Comparison of ENCODE assay signal across 15 cellular contexts in the genomic region with DNA sequence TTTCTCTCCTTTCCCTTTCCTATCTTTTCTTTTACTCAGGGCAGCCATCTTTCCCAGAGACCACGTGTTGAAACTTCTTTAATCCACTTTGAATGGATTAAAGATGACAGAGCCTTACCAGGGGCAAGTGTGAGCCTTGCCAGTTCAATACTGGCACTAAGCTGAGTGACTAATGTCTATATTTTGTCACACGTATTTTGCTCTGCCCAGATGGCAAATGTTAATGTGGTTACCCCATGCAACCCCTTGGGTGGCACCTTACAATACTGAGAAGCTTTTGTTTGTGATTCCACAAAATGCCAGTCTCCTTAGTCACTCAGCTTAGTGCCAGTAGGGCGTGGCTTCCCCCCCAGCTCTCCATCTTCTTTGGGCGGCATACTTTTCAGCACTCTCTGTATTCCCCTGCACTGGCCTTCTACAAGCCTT. TPM values are rescaled to one million over a fixed set of nuclear protein-coding genes. Genes with fewer than 3 reads are reported as not detected.
DNase-seq lines count a peak whose midpoint lies in the region; ATAC-seq and TF ChIP-seq lines count a peak whose summit lies in the region.
"Had no signal": no experiment of that assay in that cellular context is flagged by ENCODE, and none has a peak within 500 bp of the region (broad histone marks: within the 10 kb centered on the region; RNA-seq: fewer than 3 reads in every experiment).

No MANE protein-coding gene starts in this region.

- DNase-seq in DMS53 (lab: John Stamatoyannopoulos, UW) (peak; percentile 7), DMS53 treated with DMSO at 0.1 percent for 48 hours (lab: John Stamatoyannopoulos, UW; ENCODE audit: unreplicated experiment) (no peak), fibroblast of gingiva (ENCODE audit: low read depth) (peak; percentile 80), aorta (peak in 1 of 2 donors; percentile 55), NAMALWA (ENCODE audit: low spot score) (no peak), caudate nucleus (lab: John Stamatoyannopoulos, UW) (no peak)
- no peak for DNase-seq in T-helper 2 cell treated with Interferon-gamma antibody and Interleukin-4, amounts not matched to agents 5 μg/mL and 100 μg/mL, for 36 hours (ENCODE audit: low spot score)
- DNase-seq: left cardiac atrium; NCI-H1417; stimulated activated CD4-positive, alpha-beta T cell treated with anti-CD3 and anti-CD28 coated beads, Interleukin-15, amount 100 ng/mL, for 24 hours had no signal

- H3K27me3 Mint-ChIP-seq in T-helper 2 cell treated with Interferon-gamma antibody and Interleukin-4, amounts not matched to agents 5 μg/mL and 100 μg/mL, for 36 hours (ENCODE audit: low read depth), result no peaks in the 10 kb centered on the region

- H3K36me3 Mint-ChIP-seq in T-helper 2 cell treated with Interferon-gamma antibody and Interleukin-4, amounts not matched to agents 5 μg/mL and 100 μg/mL, for 36 hours (ENCODE audit: low read depth), result peaks cover 8% of the 10 kb centered on the region

- ATAC-seq in SK-N-SH treated with all-trans-retinoic acid at 6 μM for 48 hours, result peak; percentile 48
- ATAC-seq in aorta (ENCODE audit: low FRiP score), result peak; percentile 67
- ATAC-seq: gastroesophageal sphincter had no signal

- H3K27ac ChIP-seq in aorta (ENCODE audit: low read depth in 1 of 2, low read length in 2 of 2), result peak overlapping the region in 1 of 2 donors; percentile 74
- H3K27ac ChIP-seq in caudate nucleus (ENCODE audit: low read depth, low read length), result no peak overlapping the region
- H3K27ac ChIP-seq: 22Rv1, gastroesophageal sphincter, HL-60 had no signal

- no peaks in the 10 kb centered on the region for H3K9me3 ChIP-seq in aorta (ENCODE audit: control insufficient read depth, low read length)
- H3K9me3 ChIP-seq: gastroesophageal sphincter had no signal

- H3K4me1 ChIP-seq in aorta (ENCODE audit: control insufficient read depth in 1 of 2, insufficient read depth in 2 of 2, low read length in 2 of 2), result no peaks in the 10 kb centered on the region

- intact Hi-C loops in aorta (cut with DNase I), result no loop called here

- no peak overlapping the region for H3K4me3 Mint-ChIP-seq in T-helper 2 cell treated with Interferon-gamma antibody and Interleukin-4, amounts not matched to agents 5 μg/mL and 100 μg/mL, for 36 hours
- H3K4me3 Mint-ChIP-seq: neural crest cell had no signal

- no peaks in the 10 kb centered on the region for H3K9me3 Mint-ChIP-seq in T-helper 2 cell treated with Interferon-gamma antibody and Interleukin-4, amounts not matched to agents 5 μg/mL and 100 μg/mL, for 36 hours
- H3K9me3 Mint-ChIP-seq: neural crest cell had no signal

- H3K27me3 ChIP-seq in aorta (ENCODE audit: control insufficient read depth in 1 of 2, insufficient read depth in 2 of 2, low read length in 1 of 2), result no peaks in the 10 kb centered on the region
- H3K27me3 ChIP-seq: gastroesophageal sphincter had no signal

- no peak overlapping the region for H3K27ac Mint-ChIP-seq in T-helper 2 cell treated with Interferon-gamma antibody and Interleukin-4, amounts not matched to agents 5 μg/mL and 100 μg/mL, for 36 hours

- H3K36me3 ChIP-seq in aorta (ENCODE audit: control insufficient read depth in 1 of 2, insufficient read depth in 2 of 2, low read length in 1 of 2), result no peaks in the 10 kb centered on the region

- H3K4me1 Mint-ChIP-seq in T-helper 2 cell treated with Interferon-gamma antibody and Interleukin-4, amounts not matched to agents 5 μg/mL and 100 μg/mL, for 36 hours (ENCODE audit: low read depth), result peaks cover 2% of the 10 kb centered on the region

- WGBS in aorta, 2 donors, result 13 to 16% methylated on average over 4 of the region's 4 CpGs

- no peak overlapping the region for H3K4me3 ChIP-seq in aorta (ENCODE audit: low read length in 2 of 2)
- H3K4me3 ChIP-seq: gastroesophageal sphincter had no signal

TF ChIP-seq in SK-N-SH treated with all-trans-retinoic acid at 6 μM for 48 hours, 23 proteins besides CTCF, POLR2A, EP300 and RAD21:
- no peak for TF ChIP-seq RARB (CRISPR knock-in tag; IDR thresholded peaks at IDR 0.05)
- TF ChIP-seq PPARA (CRISPR knock-in tag; IDR thresholded peaks at IDR 0.05; ENCODE audit: borderline replicate concordance), result no peak
- no peak for TF ChIP-seq OSR1 (CRISPR knock-in tag; IDR thresholded peaks at IDR 0.05)
- no peak for TF ChIP-seq TCF4 (CRISPR knock-in tag; IDR thresholded peaks at IDR 0.05; ENCODE audit: borderline replicate concordance)
- no peak for TF ChIP-seq ZFP30 (CRISPR knock-in tag; IDR thresholded peaks at IDR 0.05)
- TF ChIP-seq BACH2 (CRISPR knock-in tag; IDR thresholded peaks at IDR 0.05; ENCODE audit: borderline replicate concordance), result no peak
- TF ChIP-seq CSDC2 (CRISPR knock-in tag; IDR thresholded peaks at IDR 0.05), result no peak
- TF ChIP-seq ISL1 (CRISPR knock-in tag; IDR thresholded peaks at IDR 0.05), result no peak
- TF ChIP-seq, protein P1, sequence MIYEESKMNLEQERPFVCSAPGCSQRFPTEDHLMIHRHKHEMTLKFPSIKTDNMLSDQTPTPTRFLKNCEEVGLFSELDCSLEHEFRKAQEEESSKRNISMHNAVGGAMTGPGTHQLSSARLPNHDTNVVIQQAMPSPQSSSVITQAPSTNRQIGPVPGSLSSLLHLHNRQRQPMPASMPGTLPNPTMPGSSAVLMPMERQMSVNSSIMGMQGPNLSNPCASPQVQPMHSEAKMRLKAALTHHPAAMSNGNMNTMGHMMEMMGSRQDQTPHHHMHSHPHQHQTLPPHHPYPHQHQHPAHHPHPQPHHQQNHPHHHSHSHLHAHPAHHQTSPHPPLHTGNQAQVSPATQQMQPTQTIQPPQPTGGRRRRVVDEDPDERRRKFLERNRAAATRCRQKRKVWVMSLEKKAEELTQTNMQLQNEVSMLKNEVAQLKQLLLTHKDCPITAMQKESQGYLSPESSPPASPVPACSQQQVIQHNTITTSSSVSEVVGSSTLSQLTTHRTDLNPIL (CRISPR knock-in tag; IDR thresholded peaks at IDR 0.05; ENCODE audit: low read depth), result no peak
- no peak for TF ChIP-seq ZNF8 (CRISPR knock-in tag; IDR thresholded peaks at IDR 0.05)
- TF ChIP-seq, protein P2, sequence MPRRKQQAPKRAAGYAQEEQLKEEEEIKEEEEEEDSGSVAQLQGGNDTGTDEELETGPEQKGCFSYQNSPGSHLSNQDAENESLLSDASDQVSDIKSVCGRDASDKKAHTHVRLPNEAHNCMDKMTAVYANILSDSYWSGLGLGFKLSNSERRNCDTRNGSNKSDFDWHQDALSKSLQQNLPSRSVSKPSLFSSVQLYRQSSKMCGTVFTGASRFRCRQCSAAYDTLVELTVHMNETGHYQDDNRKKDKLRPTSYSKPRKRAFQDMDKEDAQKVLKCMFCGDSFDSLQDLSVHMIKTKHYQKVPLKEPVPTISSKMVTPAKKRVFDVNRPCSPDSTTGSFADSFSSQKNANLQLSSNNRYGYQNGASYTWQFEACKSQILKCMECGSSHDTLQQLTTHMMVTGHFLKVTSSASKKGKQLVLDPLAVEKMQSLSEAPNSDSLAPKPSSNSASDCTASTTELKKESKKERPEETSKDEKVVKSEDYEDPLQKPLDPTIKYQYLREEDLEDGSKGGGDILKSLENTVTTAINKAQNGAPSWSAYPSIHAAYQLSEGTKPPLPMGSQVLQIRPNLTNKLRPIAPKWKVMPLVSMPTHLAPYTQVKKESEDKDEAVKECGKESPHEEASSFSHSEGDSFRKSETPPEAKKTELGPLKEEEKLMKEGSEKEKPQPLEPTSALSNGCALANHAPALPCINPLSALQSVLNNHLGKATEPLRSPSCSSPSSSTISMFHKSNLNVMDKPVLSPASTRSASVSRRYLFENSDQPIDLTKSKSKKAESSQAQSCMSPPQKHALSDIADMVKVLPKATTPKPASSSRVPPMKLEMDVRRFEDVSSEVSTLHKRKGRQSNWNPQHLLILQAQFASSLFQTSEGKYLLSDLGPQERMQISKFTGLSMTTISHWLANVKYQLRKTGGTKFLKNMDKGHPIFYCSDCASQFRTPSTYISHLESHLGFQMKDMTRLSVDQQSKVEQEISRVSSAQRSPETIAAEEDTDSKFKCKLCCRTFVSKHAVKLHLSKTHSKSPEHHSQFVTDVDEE (CRISPR knock-in tag; IDR thresholded peaks at IDR 0.05), result no peak
- TF ChIP-seq ZFP3 (CRISPR knock-in tag; IDR thresholded peaks at IDR 0.05), result no peak
- TF ChIP-seq ZNF70 (CRISPR knock-in tag; IDR thresholded peaks at IDR 0.05), result no peak

RNA-seq across cellular contexts. Expression of a gene that starts 24.8 kb away (rescaled TPM):
- total RNA-seq in aorta, result 100 to 1,000 TPM; 378 to 546 TPM
- polyA plus RNA-seq in aorta, result 100 to 1,000 TPM; 504 to 788 TPM

Comparison
In these comparisons a context has a peak if more than half of its experiments do, and no peak if none do; other contexts are left out.
1. DNase-seq: peak in DMS53 (single experiment) and fibroblast of gingiva (single experiment); none in DMS53 treated with DMSO at 0.1 percent for 48 hours (single experiment), T-helper 2 cell treated with Interferon-gamma antibody and Interleukin-4, amounts not matched to agents 5 μg/mL and 100 μg/mL, for 36 hours (single experiment), NAMALWA (single experiment) and caudate nucleus (0 of 61).